Comparison of ENCODE assay signal across 20 cellular contexts in genomic region chr12:42255875-42256261, GRCh38. TPM values are rescaled to one million over a fixed set of nuclear protein-coding genes. Genes with fewer than 3 reads are reported as not detected.
DNase-seq lines count a peak whose midpoint lies in the region; ATAC-seq and TF ChIP-seq lines count a peak whose summit lies in the region.
"Had no signal": no experiment of that assay in that cellular context is flagged by ENCODE, and none has a peak within 500 bp of the region (broad histone marks: within the 10 kb centered on the region; RNA-seq: fewer than 3 reads in every experiment).

No MANE protein-coding gene starts in this region.

- no peak for ATAC-seq in stimulated activated naive CD8-positive, alpha-beta T cell treated with anti-CD3 and anti-CD28 coated beads, Interleukin-15, Interleukin-2, amounts not matched to agents 100 U/mL and 50 U/mL, for 24 hours
- ATAC-seq in stimulated activated naive B cell treated with anti-CD40 and anti-IgM and Interleukin-4, amounts not matched to agents 10 μg/mL and 1 μg/mL and 100 μg/mL, for 72 hours (replicated peaks), result peak; percentile 49 to 75
- ATAC-seq: GM23338 had no signal

- intact Hi-C loops in dorsolateral prefrontal cortex (cut with DNase I) (no loop called here), prostate gland (cut with DNase I) (no loop called here)

- H3K36me3 ChIP-seq in prostate gland, result no peaks in the 10 kb centered on the region
- H3K36me3 ChIP-seq: BE2C had no signal

- H3K27ac ChIP-seq in dorsolateral prefrontal cortex, result no peak overlapping the region
- no peak overlapping the region for H3K27ac ChIP-seq in prostate gland
- H3K27ac ChIP-seq: HL-60 had no signal

- TF ChIP-seq CTCF in dorsolateral prefrontal cortex (IDR thresholded peaks at IDR 0.05 in 54 of 56, conservative IDR thresholded peaks at IDR 0.05 in 2 of 56; ENCODE audit: low read depth in 1 of 56, partially characterized antibody in 56 of 56) (no peak), prostate gland (IDR thresholded peaks at IDR 0.05) (no peak)

- no peak for DNase-seq in stimulated activated naive CD8-positive, alpha-beta T cell treated with anti-CD3 and anti-CD28 coated beads, Interleukin-15, Interleukin-2, amounts not matched to agents 100 U/mL and 50 U/mL, for 24 hours
- DNase-seq in HT-29 (ENCODE audit: low spot score), result peak; percentile 3
- DNase-seq in stimulated activated naive B cell treated with anti-CD40 and anti-IgM and Interleukin-4, amounts not matched to agents 10 μg/mL and 1 μg/mL and 100 μg/mL, for 72 hours, result no peak
- no peak for DNase-seq in dorsolateral prefrontal cortex
- DNase-seq in prostate gland (ENCODE audit: low spot score), result no peak
- DNase-seq: ACHN; BE2C; C1 segment of cervical spinal cord; CD4-positive, CD25-positive, alpha-beta regulatory T cell; CD8-positive, alpha-beta memory T cell; COR-L47; DMS 273 treated with DMSO at 0.1 percent for 48 hours; DND-41; EL; HCEC 1CT; IMR-90; KBM-7 had no signal

- no peaks in the 10 kb centered on the region for H3K4me1 ChIP-seq in prostate gland (replicated peaks)
- H3K4me1 ChIP-seq: BE2C had no signal

- no peak for TF ChIP-seq POLR2A in prostate gland (IDR thresholded peaks at IDR 0.05)

- H3K4me3 ChIP-seq in dorsolateral prefrontal cortex (no peak overlapping the region), prostate gland (no peak overlapping the region)
- H3K4me3 ChIP-seq: GM23338 had no signal

- H3K9me3 Mint-ChIP-seq in stimulated activated naive CD8-positive, alpha-beta T cell treated with anti-CD3 and anti-CD28 coated beads, Interleukin-15, Interleukin-2, amounts not matched to agents 100 ng/mL and 50 ng/mL, for 24 hours, result peaks cover 10% of the 10 kb centered on the region
- H3K9me3 Mint-ChIP-seq in stimulated activated naive B cell treated with anti-CD40 and anti-IgM and Interleukin-4, amounts not matched to agents 10 μg/mL and 1 μg/mL and 100 μg/mL, for 72 hours, result peaks cover 0 to 3% of the 10 kb centered on the region in 2 donors

- H3K36me3 Mint-ChIP-seq in stimulated activated naive CD8-positive, alpha-beta T cell treated with anti-CD3 and anti-CD28 coated beads, Interleukin-15, Interleukin-2, amounts not matched to agents 100 ng/mL and 50 ng/mL, for 24 hours (ENCODE audit: low read depth), result peaks cover 5% of the 10 kb centered on the region
- peaks cover 0 to 5% of the 10 kb centered on the region in 2 donors for H3K36me3 Mint-ChIP-seq in stimulated activated naive B cell treated with anti-CD40 and anti-IgM and Interleukin-4, amounts not matched to agents 10 μg/mL and 1 μg/mL and 100 μg/mL, for 72 hours

- no peaks in the 10 kb centered on the region for H3K27me3 ChIP-seq in dorsolateral prefrontal cortex
- H3K27me3 ChIP-seq in prostate gland (replicated peaks; ENCODE audit: insufficient read depth), result no peaks in the 10 kb centered on the region
- H3K27me3 ChIP-seq: BE2C had no signal

- H3K9me3 ChIP-seq in prostate gland, result no peaks in the 10 kb centered on the region
- H3K9me3 ChIP-seq: BE2C had no signal

- peak overlapping the region; percentile 6 for H3K27ac Mint-ChIP-seq in stimulated activated naive CD8-positive, alpha-beta T cell treated with anti-CD3 and anti-CD28 coated beads, Interleukin-15, Interleukin-2, amounts not matched to agents 100 ng/mL and 50 ng/mL, for 24 hours
- H3K27ac Mint-ChIP-seq in stimulated activated naive B cell treated with anti-CD40 and anti-IgM and Interleukin-4, amounts not matched to agents 10 μg/mL and 1 μg/mL and 100 μg/mL, for 72 hours, result no peak overlapping the region
- H3K27ac Mint-ChIP-seq: CD4-positive, CD25-positive, alpha-beta regulatory T cell; CD8-positive, alpha-beta memory T cell; GM23338 had no signal

- peaks cover 5% of the 10 kb centered on the region for H3K4me1 Mint-ChIP-seq in stimulated activated naive CD8-positive, alpha-beta T cell treated with anti-CD3 and anti-CD28 coated beads, Interleukin-15, Interleukin-2, amounts not matched to agents 100 ng/mL and 50 ng/mL, for 24 hours (ENCODE audit: low read depth)
- H3K4me1 Mint-ChIP-seq in stimulated activated naive B cell treated with anti-CD40 and anti-IgM and Interleukin-4, amounts not matched to agents 10 μg/mL and 1 μg/mL and 100 μg/mL, for 72 hours, result peaks cover 0 to 3% of the 10 kb centered on the region in 2 donors
- H3K4me1 Mint-ChIP-seq: CD8-positive, alpha-beta memory T cell; GM23338 had no signal

- peaks cover 4% of the 10 kb centered on the region for H3K27me3 Mint-ChIP-seq in stimulated activated naive CD8-positive, alpha-beta T cell treated with anti-CD3 and anti-CD28 coated beads, Interleukin-15, Interleukin-2, amounts not matched to agents 100 ng/mL and 50 ng/mL, for 24 hours
- no peaks in the 10 kb centered on the region for H3K27me3 Mint-ChIP-seq in stimulated activated naive B cell treated with anti-CD40 and anti-IgM and Interleukin-4, amounts not matched to agents 10 μg/mL and 1 μg/mL and 100 μg/mL, for 72 hours
- H3K27me3 Mint-ChIP-seq: CD4-positive, CD25-positive, alpha-beta regulatory T cell; CD8-positive, alpha-beta memory T cell had no signal

- H3K4me3 Mint-ChIP-seq in stimulated activated naive CD8-positive, alpha-beta T cell treated with anti-CD3 and anti-CD28 coated beads, Interleukin-15, Interleukin-2, amounts not matched to agents 100 ng/mL and 50 ng/mL, for 24 hours, result no peak overlapping the region
- no peak overlapping the region for H3K4me3 Mint-ChIP-seq in stimulated activated naive B cell treated with anti-CD40 and anti-IgM and Interleukin-4, amounts not matched to agents 10 μg/mL and 1 μg/mL and 100 μg/mL, for 72 hours
- H3K4me3 Mint-ChIP-seq: CD4-positive, CD25-positive, alpha-beta regulatory T cell; CD8-positive, alpha-beta memory T cell; GM23338 had no signal

RNA-seq across cellular contexts. Expression of gene YAF2, which starts 17.8 kb away (rescaled TPM):
- total RNA-seq in HT-29 (2014; rRNA removed; shearing (Covaris generic)), result 6.8 and 11.1 TPM in 2 replicates
- total RNA-seq in dorsolateral prefrontal cortex (100 to 1,000 TPM in 2 of 120 experiments, 10 to 100 TPM in 118; 50.9 to 101 (median 80.2) TPM), prostate gland (10 to 100 TPM; 10.0 to 14.4 TPM)
